Comparison of ENCODE assay signal across 13 cellular contexts in the genomic region with DNA sequence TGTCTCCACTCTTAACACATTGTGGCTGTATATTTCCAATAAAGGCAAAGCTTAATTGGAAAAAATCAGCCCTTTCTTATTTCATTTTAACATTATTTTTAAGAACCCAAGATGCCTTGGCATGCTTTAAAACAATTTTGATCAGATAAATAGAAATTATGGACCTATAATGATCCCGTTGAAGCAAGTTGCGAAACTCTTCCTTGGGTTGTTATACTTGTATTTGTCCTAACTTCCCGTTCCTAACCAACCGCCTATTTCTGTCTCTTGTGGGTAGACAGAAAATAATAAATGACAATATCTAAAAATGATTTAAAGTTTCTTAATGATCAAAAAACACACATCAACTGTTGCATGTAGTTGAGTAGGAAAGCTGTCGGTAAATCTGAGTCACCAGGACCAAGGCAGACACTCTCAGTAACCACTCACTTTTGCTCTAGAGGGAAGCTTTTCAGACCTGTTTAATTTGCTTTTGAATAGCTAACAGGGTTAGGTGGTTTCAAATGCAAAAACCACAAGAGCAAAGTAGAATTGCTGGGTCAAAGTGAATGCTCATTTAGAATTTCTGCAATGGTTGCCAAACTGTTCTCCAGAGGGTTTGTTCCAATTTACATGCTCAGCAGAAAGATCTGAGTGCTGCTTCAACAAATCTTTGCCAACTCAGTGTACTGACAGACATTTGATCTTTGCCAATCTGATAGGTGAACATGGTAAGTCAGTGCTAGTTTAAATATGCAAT. TPM values are rescaled to one million over a fixed set of nuclear protein-coding genes. Genes with fewer than 3 reads are reported as not detected.
A peak's percentile ranks its signal among the peaks of the same experiment; 100 is the strongest.
DNase-seq lines count a peak whose midpoint lies in the region; ATAC-seq, FAIRE-seq and TF ChIP-seq lines count a peak whose summit lies in the region.
"Had no signal": no experiment of that assay in that cellular context is flagged by ENCODE, and none has a peak within 500 bp of the region (broad histone marks: within the 10 kb centered on the region; RNA-seq: fewer than 3 reads in every experiment).

No MANE protein-coding gene starts in this region.

- intact Hi-C loops in activated CD4-positive, alpha-beta memory T cell treated with anti-CD3 and anti-CD28 coated beads for 36 hours (cut with micrococcal nuclease) = loop anchor here (2.0 kb wide), 1 partner anchor 35 kb away; a partner anchor contains a TSS
- intact Hi-C loops in pancreas (cut with DNase I) = no loop called here
- intact Hi-C loops in OCI-LY7 (cut with micrococcal nuclease; ENCODE audit: unreplicated experiment) = no loop called here

- no peak for TF ChIP-seq CTCF in pancreas (IDR thresholded peaks at IDR 0.05)
- no peak for TF ChIP-seq CTCF in OCI-LY7 (conservative IDR thresholded peaks at IDR 0.05; ENCODE audit: low read length)

- H3K4me3 ChIP-seq in pancreas (no peak overlapping the region), OCI-LY7 (ENCODE audit: low read depth, low read length, poor library complexity, severe bottlenecking) (no peak overlapping the region)
- H3K4me3 ChIP-seq: adrenal gland, Peyer's patch, vagina had no signal

- H3K4me1 Mint-ChIP-seq in activated CD4-positive, alpha-beta memory T cell treated with anti-CD3 and anti-CD28 coated beads for 36 hours (ENCODE audit: low read depth) = peaks cover 7% of the 10 kb centered on the region
- H3K4me1 Mint-ChIP-seq in activated CD4-positive, alpha-beta memory T cell treated with anti-CD3 and anti-CD28 coated beads, Interleukin-2, amount 10 ng/mL, durations not matched to agents 7 days and 5 days = peaks cover 2% of the 10 kb centered on the region
- H3K4me1 Mint-ChIP-seq in activated naive CD8-positive, alpha-beta T cell treated with anti-CD3 and anti-CD28 coated beads for 36 hours = peaks cover 14% of the 10 kb centered on the region

- CTCF ChIA-PET in activated CD4-positive, alpha-beta memory T cell treated with anti-CD3 and anti-CD28 coated beads for 36 hours (lab: Charles Lee) = interaction anchor here (0.9 to 1.4 kb wide), 3 partner anchors 40 to 1764 kb away, joined by 3 to 6 read pairs (median 3); no protein-coding TSS in a partner anchor
- CTCF ChIA-PET in activated CD4-positive, alpha-beta memory T cell treated with anti-CD3 and anti-CD28 coated beads, Interleukin-2, amount 10 ng/mL, durations not matched to agents 7 days and 5 days (lab: Charles Lee) = interaction anchor here (1.6 to 2.4 kb wide), 2 partner anchors 40 to 98 kb away, joined by 6 to 9 read pairs; no protein-coding TSS in a partner anchor
- CTCF ChIA-PET in OCI-LY7 (lab: Charles Lee; ENCODE audit: unreplicated experiment) = no interaction called here

- ATAC-seq in pancreas = peak in 3 of 4 donors; percentile 46 to 81 (median 68)
- no peak for ATAC-seq in GM18498 (IDR thresholded peaks at IDR 0.05; ENCODE audit: unreplicated experiment)

- H3K4me3 Mint-ChIP-seq in activated CD4-positive, alpha-beta memory T cell treated with anti-CD3 and anti-CD28 coated beads for 36 hours = no peak overlapping the region
- H3K4me3 Mint-ChIP-seq in activated CD4-positive, alpha-beta memory T cell treated with anti-CD3 and anti-CD28 coated beads, Interleukin-2, amount 10 ng/mL, durations not matched to agents 7 days and 5 days = no peak overlapping the region
- H3K4me3 Mint-ChIP-seq in activated naive CD8-positive, alpha-beta T cell treated with anti-CD3 and anti-CD28 coated beads for 36 hours = no peak overlapping the region

- H3K27ac Mint-ChIP-seq in activated CD4-positive, alpha-beta memory T cell treated with anti-CD3 and anti-CD28 coated beads for 36 hours = no peak overlapping the region
- no peak overlapping the region for H3K27ac Mint-ChIP-seq in activated CD4-positive, alpha-beta memory T cell treated with anti-CD3 and anti-CD28 coated beads, Interleukin-2, amount 10 ng/mL, durations not matched to agents 7 days and 5 days
- H3K27ac Mint-ChIP-seq in activated naive CD8-positive, alpha-beta T cell treated with anti-CD3 and anti-CD28 coated beads for 36 hours = peak overlapping the region; percentile 66

- H3K4me1 ChIP-seq in pancreas (peaks cover 0 to 6% (median 0%) of the 10 kb centered on the region in 3 donors), OCI-LY7 (ENCODE audit: insufficient read depth, low read length, poor library complexity, severe bottlenecking) (no peaks in the 10 kb centered on the region)
- H3K4me1 ChIP-seq: adrenal gland, Peyer's patch, vagina had no signal

- peak; percentile 25 for DNase-seq in activated CD4-positive, alpha-beta memory T cell treated with anti-CD3 and anti-CD28 coated beads for 36 hours
- no peak for DNase-seq in activated CD4-positive, alpha-beta memory T cell treated with anti-CD3 and anti-CD28 coated beads, Interleukin-2, amount 10 ng/mL, durations not matched to agents 7 days and 5 days
- DNase-seq in NCI-H128 (lab: John Stamatoyannopoulos, UW; ENCODE audit: unreplicated experiment) = peak; percentile 14
- peak; percentile 30 for DNase-seq in activated naive CD8-positive, alpha-beta T cell treated with anti-CD3 and anti-CD28 coated beads for 36 hours
- no peak for DNase-seq in pancreas
- no peak for DNase-seq in NCI-H2081 (lab: John Stamatoyannopoulos, UW)
- DNase-seq in OCI-LY7 (ENCODE audit: low spot score) = no peak
- DNase-seq: adrenal gland, Peyer's patch had no signal

- WGBS in pancreas, 2 donors = 44 to 49% methylated on average over 5 of the region's 5 CpGs

- POLR2A ChIA-PET in activated CD4-positive, alpha-beta memory T cell treated with anti-CD3 and anti-CD28 coated beads for 36 hours (lab: Charles Lee) = interaction anchor here (0.6 kb wide), 1 partner anchor 20 kb away, joined by 3 read pairs; no protein-coding TSS in a partner anchor
- POLR2A ChIA-PET in activated CD4-positive, alpha-beta memory T cell treated with anti-CD3 and anti-CD28 coated beads, Interleukin-2, amount 10 ng/mL, durations not matched to agents 7 days and 5 days (lab: Charles Lee) = no interaction called here
- POLR2A ChIA-PET in OCI-LY7 (lab: Charles Lee) = interaction anchor here (1.0 kb wide), 1 partner anchor 22 kb away, joined by 3 read pairs; no protein-coding TSS in a partner anchor

- H2AFZ ChIP-seq in OCI-LY7 (ENCODE audit: low read length) = no peak overlapping the region

- no peaks in the 10 kb centered on the region for H3K79me2 ChIP-seq in OCI-LY7 (ENCODE audit: insufficient read depth, low read depth, low read length)

- H3K27me3 ChIP-seq in pancreas = no peaks in the 10 kb centered on the region
- H3K27me3 ChIP-seq: Peyer's patch, vagina had no signal

- H3K27ac ChIP-seq in pancreas (no peak overlapping the region), OCI-LY7 (ENCODE audit: low read depth, low read length, poor library complexity, severe bottlenecking) (no peak overlapping the region)
- H3K27ac ChIP-seq: adrenal gland, Peyer's patch, vagina had no signal

- FAIRE-seq in pancreas (lab: Jason Lieb, UNC) = no peak

- H3K27me3 Mint-ChIP-seq in activated CD4-positive, alpha-beta memory T cell treated with anti-CD3 and anti-CD28 coated beads for 36 hours = peaks cover 8% of the 10 kb centered on the region
- peaks cover 13% of the 10 kb centered on the region for H3K27me3 Mint-ChIP-seq in activated CD4-positive, alpha-beta memory T cell treated with anti-CD3 and anti-CD28 coated beads, Interleukin-2, amount 10 ng/mL, durations not matched to agents 7 days and 5 days
- peaks cover 14% of the 10 kb centered on the region for H3K27me3 Mint-ChIP-seq in activated naive CD8-positive, alpha-beta T cell treated with anti-CD3 and anti-CD28 coated beads for 36 hours

- no TSS peak for BruUV-seq in OCI-LY7 (replicated peaks; lab: Mats Ljungman, UMichigan)

- no peak overlapping the region for H3K4me2 ChIP-seq in OCI-LY7 (ENCODE audit: low read length)

- H4K20me1 ChIP-seq in OCI-LY7 (ENCODE audit: insufficient read depth, low read length) = no peaks in the 10 kb centered on the region

- H3K9me3 ChIP-seq in pancreas (no peaks in the 10 kb centered on the region), OCI-LY7 (ENCODE audit: low read length) (no peaks in the 10 kb centered on the region)
- H3K9me3 ChIP-seq: adrenal gland, Peyer's patch, vagina had no signal

- H3K36me3 ChIP-seq in pancreas = no peaks in the 10 kb centered on the region
- no peaks in the 10 kb centered on the region for H3K36me3 ChIP-seq in OCI-LY7 (ENCODE audit: insufficient read depth, low read length)
- H3K36me3 ChIP-seq: adrenal gland, Peyer's patch, vagina had no signal

- no peaks in the 10 kb centered on the region for H3K36me3 Mint-ChIP-seq in activated CD4-positive, alpha-beta memory T cell treated with anti-CD3 and anti-CD28 coated beads for 36 hours
- H3K36me3 Mint-ChIP-seq in activated CD4-positive, alpha-beta memory T cell treated with anti-CD3 and anti-CD28 coated beads, Interleukin-2, amount 10 ng/mL, durations not matched to agents 7 days and 5 days (ENCODE audit: low read depth) = no peaks in the 10 kb centered on the region
- H3K36me3 Mint-ChIP-seq in activated naive CD8-positive, alpha-beta T cell treated with anti-CD3 and anti-CD28 coated beads for 36 hours = no peaks in the 10 kb centered on the region

- no peaks in the 10 kb centered on the region for H3K9me2 ChIP-seq in OCI-LY7 (ENCODE audit: insufficient read depth, low read length)

- no peaks in the 10 kb centered on the region for H3K9me3 Mint-ChIP-seq in activated CD4-positive, alpha-beta memory T cell treated with anti-CD3 and anti-CD28 coated beads for 36 hours
- H3K9me3 Mint-ChIP-seq in activated CD4-positive, alpha-beta memory T cell treated with anti-CD3 and anti-CD28 coated beads, Interleukin-2, amount 10 ng/mL, durations not matched to agents 7 days and 5 days = no peaks in the 10 kb centered on the region
- H3K9me3 Mint-ChIP-seq in activated naive CD8-positive, alpha-beta T cell treated with anti-CD3 and anti-CD28 coated beads for 36 hours = no peaks in the 10 kb centered on the region

RNA-seq across cellular contexts. Expression of a gene that starts 34.2 kb away (rescaled TPM):
- 10 to 100 TPM; 16.2 to 16.5 TPM for total RNA-seq in activated CD4-positive, alpha-beta memory T cell treated with anti-CD3 and anti-CD28 coated beads for 36 hours
- 1 to 10 TPM; 8.6 to 9.2 TPM for total RNA-seq in activated CD4-positive, alpha-beta memory T cell treated with anti-CD3 and anti-CD28 coated beads, Interleukin-2, amount 10 ng/mL, durations not matched to agents 7 days and 5 days
- total RNA-seq in activated naive CD8-positive, alpha-beta T cell treated with anti-CD3 and anti-CD28 coated beads for 36 hours = 10 to 100 TPM; 18.6 to 19.6 TPM
- total RNA-seq in pancreas (10 to 100 TPM; 10.8 to 32.4 (median 18.7) TPM), OCI-LY7 (2022) (not detected in 2 replicates)
- 10 to 100 TPM; 20.5 to 30.8 TPM for polyA plus RNA-seq in pancreas
- total RNA-seq in OCI-LY7 (2014; rRNA removed; shearing (Covaris generic)) = not detected in 2 replicates
- polyA plus RNA-seq: AG04450 had no signal

RNA-seq across cellular contexts. Expression of a gene that starts 50.8 kb away (rescaled TPM):
- total RNA-seq in activated CD4-positive, alpha-beta memory T cell treated with anti-CD3 and anti-CD28 coated beads for 36 hours = not detected
- not detected for total RNA-seq in activated CD4-positive, alpha-beta memory T cell treated with anti-CD3 and anti-CD28 coated beads, Interleukin-2, amount 10 ng/mL, durations not matched to agents 7 days and 5 days
- total RNA-seq in activated naive CD8-positive, alpha-beta T cell treated with anti-CD3 and anti-CD28 coated beads for 36 hours = not detected
- total RNA-seq in pancreas = 1 to 10 TPM in 4 of 6 donors, under 1 TPM in 2; 0.84 to 2.6 (median 1.0) TPM
- 10 to 100 TPM in 1 of 2 donors, 1 to 10 TPM in 1; 3.7 to 44.0 TPM for polyA plus RNA-seq in pancreas
- total RNA-seq in OCI-LY7 (2014; rRNA removed; shearing (Covaris generic)) = not detected in 2 replicates
- not detected in 2 replicates for total RNA-seq in OCI-LY7 (2022)
- total RNA-seq: vagina had no signal
- polyA plus RNA-seq: AG04450 had no signal

RNA-seq across cellular contexts. Expression of a gene that starts 59.0 kb away (rescaled TPM):
- total RNA-seq in activated CD4-positive, alpha-beta memory T cell treated with anti-CD3 and anti-CD28 coated beads for 36 hours = not detected
- total RNA-seq in activated CD4-positive, alpha-beta memory T cell treated with anti-CD3 and anti-CD28 coated beads, Interleukin-2, amount 10 ng/mL, durations not matched to agents 7 days and 5 days = not detected
- total RNA-seq in activated naive CD8-positive, alpha-beta T cell treated with anti-CD3 and anti-CD28 coated beads for 36 hours = not detected
- total RNA-seq in pancreas (10 to 100 TPM in 1 of 6 donors, 1 to 10 TPM in 5; 1.7 to 12.7 (median 4.3) TPM), OCI-LY7 (2022) (not detected in 2 replicates)
- 100 to 1,000 TPM in 1 of 2 donors, 10 to 100 TPM in 1; 18.7 to 121 TPM for polyA plus RNA-seq in pancreas
- total RNA-seq in OCI-LY7 (2014; rRNA removed; shearing (Covaris generic)) = not detected in 2 replicates
- total RNA-seq: adrenal gland, mucosa of gallbladder, Peyer's patch, vagina had no signal
- polyA plus RNA-seq: adrenal gland, AG04450 had no signal

Comparison
In these comparisons a context has a peak if more than half of its experiments do, and no peak if none do; other contexts are left out.
1. DNase-seq: peak in activated CD4-positive, alpha-beta memory T cell treated with anti-CD3 and anti-CD28 coated beads for 36 hours (single experiment), NCI-H128 (single experiment) and activated naive CD8-positive, alpha-beta T cell treated with anti-CD3 and anti-CD28 coated beads for 36 hours (single experiment); none in activated CD4-positive, alpha-beta memory T cell treated with anti-CD3 and anti-CD28 coated beads, Interleukin-2, amount 10 ng/mL, durations not matched to agents 7 days and 5 days (single experiment), pancreas (0 of 6), NCI-H2081 (0 of 2) and OCI-LY7 (single experiment).
2. RNA of a gene that starts 34.2 kb away (total RNA-seq): 18.6 to 19.6 TPM in activated naive CD8-positive, alpha-beta T cell treated with anti-CD3 and anti-CD28 coated beads for 36 hours, 10.8 to 32.4 TPM in pancreas, 16.2 to 16.5 TPM in activated CD4-positive, alpha-beta memory T cell treated with anti-CD3 and anti-CD28 coated beads for 36 hours and 8.6 to 9.2 TPM in activated CD4-positive, alpha-beta memory T cell treated with anti-CD3 and anti-CD28 coated beads, Interleukin-2, amount 10 ng/mL, durations not matched to agents 7 days and 5 days; not detected in OCI-LY7; every median in the first group is over 4 times any median in the second.